8 cellular contexts compared by ENCODE assay signal in the genomic region with DNA sequence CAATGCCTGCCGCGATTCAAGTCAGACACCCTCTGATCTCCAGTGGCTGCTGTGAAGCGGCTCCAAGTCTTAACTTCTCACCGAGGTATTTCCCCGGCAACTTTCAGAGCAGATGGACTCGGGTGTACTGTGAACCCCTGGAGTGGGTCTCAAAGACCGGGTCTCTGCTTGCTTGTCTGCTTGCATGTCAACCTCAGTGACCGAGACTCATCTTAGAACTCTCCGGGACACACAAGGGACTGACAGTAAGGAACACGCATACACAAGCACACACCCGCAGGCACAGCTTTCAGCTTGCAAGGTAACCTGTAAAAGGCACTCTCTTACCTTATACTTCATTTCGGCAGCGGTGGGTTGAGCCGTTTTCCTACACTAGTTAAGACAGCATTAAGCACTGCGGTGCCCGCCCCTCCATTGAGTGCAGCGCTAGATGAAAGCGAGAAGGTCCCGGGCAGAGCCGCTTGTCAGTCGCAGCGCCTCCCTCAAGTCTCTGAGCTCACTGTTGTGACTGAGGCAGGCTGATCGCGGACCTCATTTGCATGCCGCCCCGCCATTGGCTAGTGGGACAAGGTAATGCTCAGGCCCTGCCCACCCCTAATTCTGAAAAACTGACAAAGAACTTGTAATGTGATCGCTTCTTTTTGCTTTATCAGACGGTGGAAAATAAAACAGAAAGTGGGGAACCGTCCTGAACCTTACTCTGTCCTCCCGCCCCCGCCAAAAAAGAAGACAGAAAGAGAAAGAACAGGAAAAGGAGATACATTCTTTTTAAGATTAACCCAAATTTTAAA. TPM values are rescaled to one million over a fixed set of nuclear protein-coding genes. Genes with fewer than 3 reads are reported as not detected.
A peak's percentile ranks its signal among the peaks of the same experiment; 100 is the strongest.
DNase-seq lines count a peak whose midpoint lies in the region; ATAC-seq and TF ChIP-seq lines count a peak whose summit lies in the region.

A gene with protein sequence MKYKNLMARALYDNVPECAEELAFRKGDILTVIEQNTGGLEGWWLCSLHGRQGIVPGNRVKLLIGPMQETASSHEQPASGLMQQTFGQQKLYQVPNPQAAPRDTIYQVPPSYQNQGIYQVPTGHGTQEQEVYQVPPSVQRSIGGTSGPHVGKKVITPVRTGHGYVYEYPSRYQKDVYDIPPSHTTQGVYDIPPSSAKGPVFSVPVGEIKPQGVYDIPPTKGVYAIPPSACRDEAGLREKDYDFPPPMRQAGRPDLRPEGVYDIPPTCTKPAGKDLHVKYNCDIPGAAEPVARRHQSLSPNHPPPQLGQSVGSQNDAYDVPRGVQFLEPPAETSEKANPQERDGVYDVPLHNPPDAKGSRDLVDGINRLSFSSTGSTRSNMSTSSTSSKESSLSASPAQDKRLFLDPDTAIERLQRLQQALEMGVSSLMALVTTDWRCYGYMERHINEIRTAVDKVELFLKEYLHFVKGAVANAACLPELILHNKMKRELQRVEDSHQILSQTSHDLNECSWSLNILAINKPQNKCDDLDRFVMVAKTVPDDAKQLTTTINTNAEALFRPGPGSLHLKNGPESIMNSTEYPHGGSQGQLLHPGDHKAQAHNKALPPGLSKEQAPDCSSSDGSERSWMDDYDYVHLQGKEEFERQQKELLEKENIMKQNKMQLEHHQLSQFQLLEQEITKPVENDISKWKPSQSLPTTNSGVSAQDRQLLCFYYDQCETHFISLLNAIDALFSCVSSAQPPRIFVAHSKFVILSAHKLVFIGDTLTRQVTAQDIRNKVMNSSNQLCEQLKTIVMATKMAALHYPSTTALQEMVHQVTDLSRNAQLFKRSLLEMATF (minus strand): TSS at position 492 of the 791 bp plus-strand sequence. CDS start 153 bp downstream, at position 339.

- peak; percentile 98 for ATAC-seq in GM21717 (IDR thresholded peaks at IDR 0.05; ENCODE audit: unreplicated experiment)

- H3K27me3 ChIP-seq in esophagus (ENCODE audit: control insufficient read depth in 1 of 2, insufficient read depth in 2 of 2, low read length in 2 of 2) (no peaks in the 10 kb centered on the region), mucosa of stomach (ENCODE audit: control insufficient read depth, insufficient read depth, low read length) (no peaks in the 10 kb centered on the region)

- in situ Hi-C loops in KBM-7 (cut with MboI; ENCODE audit: low pct_unique_long_range_greater_than_20kb, low sequenced_read_pairs): no loop called here

- DNase-seq in DMS153 treated with DMSO at 0.1 percent for 48 hours (lab: John Stamatoyannopoulos, UW; ENCODE audit: unreplicated experiment) (peak; percentile 30), KBM-7 (peak; percentile 96)
- DNase-seq in activated T-cell treated with anti-CD3 and anti-CD28 coated beads, Interleukin-2, amount 50 U/mL, for 24 hours: peak; percentile 92
- DNase-seq in stimulated activated CD8-positive, alpha-beta memory T cell treated with anti-CD3 and anti-CD28 coated beads, Interleukin-7, amount 100 ng/mL, for 1 hour (ENCODE audit: low read depth in 2 of 2): peak; percentile 80 to 88

- H3K9ac ChIP-seq in mucosa of stomach (ENCODE audit: low read length): peak within 1 kb of the TSS; percentile 92

- H3K36me3 ChIP-seq in esophagus (ENCODE audit: control insufficient read depth in 2 of 2, insufficient read depth in 2 of 2, low read length in 1 of 2): no peaks in the 10 kb centered on the region
- H3K36me3 ChIP-seq in mucosa of stomach (ENCODE audit: control insufficient read depth, insufficient read depth, low read length): no peaks in the 10 kb centered on the region

- H3K9me3 Mint-ChIP-seq in activated T-cell treated with anti-CD3 and anti-CD28 coated beads, Interleukin-2, amount 50 U/mL, for 24 hours: no peaks in the 10 kb centered on the region

- H3K4me1 Mint-ChIP-seq in activated T-cell treated with anti-CD3 and anti-CD28 coated beads, Interleukin-2, amount 50 U/mL, for 24 hours (ENCODE audit: low read depth): peaks cover 73% of the 10 kb centered on the region

- 0 to 1% methylated on average over 31 of the region's 31 CpGs for WGBS in esophagus, 2 donors

- H3K27me3 Mint-ChIP-seq in activated T-cell treated with anti-CD3 and anti-CD28 coated beads, Interleukin-2, amount 50 U/mL, for 24 hours: no peaks in the 10 kb centered on the region

- H3K27ac ChIP-seq in esophagus (ENCODE audit: low read depth in 2 of 2, low read length in 1 of 2): peak within 1 kb of the TSS; percentile 79 to 91

- H3K4me3 Mint-ChIP-seq in activated T-cell treated with anti-CD3 and anti-CD28 coated beads, Interleukin-2, amount 50 U/mL, for 24 hours: peak within 1 kb of the TSS; percentile 86

- peak within 1 kb of the TSS; percentile 98 for H3K27ac Mint-ChIP-seq in activated T-cell treated with anti-CD3 and anti-CD28 coated beads, Interleukin-2, amount 50 U/mL, for 24 hours

- peaks cover 0 to 3% of the 10 kb centered on the region in 2 donors for H3K4me1 ChIP-seq in esophagus (ENCODE audit: control insufficient read depth in 2 of 2, insufficient read depth in 2 of 2, low read length in 1 of 2)
- H3K4me1 ChIP-seq in mucosa of stomach (ENCODE audit: control insufficient read depth, insufficient read depth, low read length): peaks cover 22% of the 10 kb centered on the region

- no peaks in the 10 kb centered on the region for H3K9me3 ChIP-seq in esophagus (ENCODE audit: control insufficient read depth in 2 of 2, insufficient read depth in 1 of 2, low read depth in 1 of 2, low read length in 1 of 2)
- no peaks in the 10 kb centered on the region for H3K9me3 ChIP-seq in mucosa of stomach (ENCODE audit: control insufficient read depth, low read length)

- H3K4me3 ChIP-seq in esophagus (ENCODE audit: low read depth in 1 of 2, low read length in 2 of 2) (peak within 1 kb of the TSS; percentile 56 to 61), mucosa of stomach (ENCODE audit: low read length) (peak within 1 kb of the TSS; percentile 89)

- peaks cover 14% of the 10 kb centered on the region for H3K36me3 Mint-ChIP-seq in activated T-cell treated with anti-CD3 and anti-CD28 coated beads, Interleukin-2, amount 50 U/mL, for 24 hours (ENCODE audit: low read depth)

TF ChIP-seq in PFSK-1, 5 proteins besides CTCF, POLR2A, EP300 and RAD21:
- TF ChIP-seq, protein P1, sequence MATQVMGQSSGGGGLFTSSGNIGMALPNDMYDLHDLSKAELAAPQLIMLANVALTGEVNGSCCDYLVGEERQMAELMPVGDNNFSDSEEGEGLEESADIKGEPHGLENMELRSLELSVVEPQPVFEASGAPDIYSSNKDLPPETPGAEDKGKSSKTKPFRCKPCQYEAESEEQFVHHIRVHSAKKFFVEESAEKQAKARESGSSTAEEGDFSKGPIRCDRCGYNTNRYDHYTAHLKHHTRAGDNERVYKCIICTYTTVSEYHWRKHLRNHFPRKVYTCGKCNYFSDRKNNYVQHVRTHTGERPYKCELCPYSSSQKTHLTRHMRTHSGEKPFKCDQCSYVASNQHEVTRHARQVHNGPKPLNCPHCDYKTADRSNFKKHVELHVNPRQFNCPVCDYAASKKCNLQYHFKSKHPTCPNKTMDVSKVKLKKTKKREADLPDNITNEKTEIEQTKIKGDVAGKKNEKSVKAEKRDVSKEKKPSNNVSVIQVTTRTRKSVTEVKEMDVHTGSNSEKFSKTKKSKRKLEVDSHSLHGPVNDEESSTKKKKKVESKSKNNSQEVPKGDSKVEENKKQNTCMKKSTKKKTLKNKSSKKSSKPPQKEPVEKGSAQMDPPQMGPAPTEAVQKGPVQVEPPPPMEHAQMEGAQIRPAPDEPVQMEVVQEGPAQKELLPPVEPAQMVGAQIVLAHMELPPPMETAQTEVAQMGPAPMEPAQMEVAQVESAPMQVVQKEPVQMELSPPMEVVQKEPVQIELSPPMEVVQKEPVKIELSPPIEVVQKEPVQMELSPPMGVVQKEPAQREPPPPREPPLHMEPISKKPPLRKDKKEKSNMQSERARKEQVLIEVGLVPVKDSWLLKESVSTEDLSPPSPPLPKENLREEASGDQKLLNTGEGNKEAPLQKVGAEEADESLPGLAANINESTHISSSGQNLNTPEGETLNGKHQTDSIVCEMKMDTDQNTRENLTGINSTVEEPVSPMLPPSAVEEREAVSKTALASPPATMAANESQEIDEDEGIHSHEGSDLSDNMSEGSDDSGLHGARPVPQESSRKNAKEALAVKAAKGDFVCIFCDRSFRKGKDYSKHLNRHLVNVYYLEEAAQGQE (IDR thresholded peaks at IDR 0.05; ENCODE audit: insufficient read depth in 1 of 2, low read depth in 2 of 2, low read length in 2 of 2): peak; percentile 59 to 60; a peak in 2 of 4 replicates
- TF ChIP-seq POLR2AphosphoS5 (IDR thresholded peaks at IDR 0.05; ENCODE audit: low read depth, low read length) (peak; percentile 98), TAF1 (IDR thresholded peaks at IDR 0.05; ENCODE audit: borderline replicate concordance, insufficient read depth, low read length) (peak; percentile 98), FOXP2 (optimal IDR thresholded peaks at IDR 0.05; ENCODE audit: borderline replicate concordance, extremely low read depth, extremely low read length, insufficient read depth) (peak; percentile 62), SIN3A (IDR thresholded peaks at IDR 0.05; ENCODE audit: borderline replicate concordance, insufficient read depth, low read length) (peak; percentile 94; the same call in 1 of the 2 replicates)

RNA-seq across cellular contexts. Expression of the gene that starts here (rescaled TPM):
- 14.7 TPM for polyA plus RNA-seq in PFSK-1 (2012; ENCODE audit: insufficient read length, low read depth)
- polyA plus RNA-seq in esophagus: 1 to 10 TPM; 1.6 to 2.1 TPM

Comparison
In these comparisons a context has a peak if more than half of its experiments do, and no peak if none do; other contexts are left out.
1. Peak in every context shown above with its lines: DNase-seq, ATAC-seq, H3K4me3 ChIP-seq and H3K27ac ChIP-seq.
2. DNase-seq: peak in every context shown above with its lines; median percentile 96 in KBM-7; 92 in activated T-cell treated with anti-CD3 and anti-CD28 coated beads, Interleukin-2, amount 50 U/mL, for 24 hours; 84 in stimulated activated CD8-positive, alpha-beta memory T cell treated with anti-CD3 and anti-CD28 coated beads, Interleukin-7, amount 100 ng/mL, for 1 hour; 30 in DMS153 treated with DMSO at 0.1 percent for 48 hours.